In genomic region chr14:55053500-55053899, GRCh38 we compare ENCODE assay signal across 10 cellular contexts. TPM values are rescaled to one million over a fixed set of nuclear protein-coding genes. Genes with fewer than 3 reads are reported as not detected.
DNase-seq lines count a peak whose midpoint lies in the region; ATAC-seq and TF ChIP-seq lines count a peak whose summit lies in the region.
"Had no signal": no experiment of that assay in that cellular context is flagged by ENCODE, and none has a peak within 500 bp of the region (broad histone marks: within the 10 kb centered on the region; RNA-seq: fewer than 3 reads in every experiment).

No MANE protein-coding gene starts in this region.

- no peaks in the 10 kb centered on the region for H3K9me3 ChIP-seq in smooth muscle cell (replicated peaks; ENCODE audit: low read depth)

- peaks cover 11% of the 10 kb centered on the region for H3F3A ChIP-seq in smooth muscle cell (ENCODE audit: low read depth)

- 94% methylated on average over 7 of the region's 7 CpGs for WGBS in smooth muscle cell (ENCODE audit: low lambda C conversion rate)

- peaks cover 63% of the 10 kb centered on the region for H4K20me1 ChIP-seq in smooth muscle cell (ENCODE audit: low read depth)

- no peaks in the 10 kb centered on the region for H3K27me3 Mint-ChIP-seq in activated CD4-positive, alpha-beta T cell treated with anti-CD3 and anti-CD28 coated beads, Interleukin-2, amount 10 ng/mL, durations not matched to agents 7 days and 5 days
- no peaks in the 10 kb centered on the region for H3K27me3 Mint-ChIP-seq in WTC11 (ENCODE audit: low read depth)

- no peaks in the 10 kb centered on the region for H3K9me3 Mint-ChIP-seq in activated CD4-positive, alpha-beta T cell treated with anti-CD3 and anti-CD28 coated beads, Interleukin-2, amount 10 ng/mL, durations not matched to agents 7 days and 5 days
- no peaks in the 10 kb centered on the region for H3K9me3 Mint-ChIP-seq in WTC11

- H3K36me3 ChIP-seq in smooth muscle cell (ENCODE audit: low read depth) = no peaks in the 10 kb centered on the region

- TF ChIP-seq CTCF in WTC11 (IDR thresholded peaks at IDR 0.05) (no peak), foreskin keratinocyte (conservative IDR thresholded peaks at IDR 0.05) (no peak), smooth muscle cell (IDR thresholded peaks at IDR 0.05; ENCODE audit: borderline replicate concordance, insufficient read depth, poor library complexity, severe bottlenecking) (no peak)

- H2AFZ ChIP-seq in smooth muscle cell (ENCODE audit: low read depth) = no peak overlapping the region

- peak overlapping the region; percentile 86 for H3K4me3 Mint-ChIP-seq in activated CD4-positive, alpha-beta T cell treated with anti-CD3 and anti-CD28 coated beads, Interleukin-2, amount 10 ng/mL, durations not matched to agents 7 days and 5 days
- peak overlapping the region; percentile 93 for H3K4me3 Mint-ChIP-seq in WTC11

- peaks cover 43% of the 10 kb centered on the region for H3K4me1 Mint-ChIP-seq in activated CD4-positive, alpha-beta T cell treated with anti-CD3 and anti-CD28 coated beads, Interleukin-2, amount 10 ng/mL, durations not matched to agents 7 days and 5 days
- H3K4me1 Mint-ChIP-seq in WTC11 = peaks cover 30% of the 10 kb centered on the region

- ATAC-seq in WTC11 (no peak), foreskin keratinocyte (no peak), GM19328 (IDR thresholded peaks at IDR 0.05; ENCODE audit: unreplicated experiment) (no peak), HG03571 (IDR thresholded peaks at IDR 0.05; ENCODE audit: unreplicated experiment) (no peak)

- no peak for DNase-seq in activated CD4-positive, alpha-beta T cell treated with anti-CD3 and anti-CD28 coated beads, Interleukin-2, amount 10 ng/mL, durations not matched to agents 7 days and 5 days
- no peak for DNase-seq in activated CD4-positive, alpha-beta T cell treated with anti-CD3 and anti-CD28 coated beads, Interleukin-2, amount 50 U/mL, for 4 hours
- DNase-seq in WTC11 (ENCODE audit: low spot score) (no peak), foreskin keratinocyte (no peak), smooth muscle cell (lab: John Stamatoyannopoulos, UW; ENCODE audit: unreplicated experiment) (no peak), H4 (ENCODE audit: low spot score) (no peak)
- DNase-seq: KG1, OCI-M1 had no signal

- peaks cover 37% of the 10 kb centered on the region for H3K36me3 Mint-ChIP-seq in activated CD4-positive, alpha-beta T cell treated with anti-CD3 and anti-CD28 coated beads, Interleukin-2, amount 10 ng/mL, durations not matched to agents 7 days and 5 days (ENCODE audit: low read depth)
- peaks cover 16% of the 10 kb centered on the region for H3K36me3 Mint-ChIP-seq in WTC11

- POLR2A ChIA-PET in activated CD4-positive, alpha-beta T cell treated with anti-CD3 and anti-CD28 coated beads, Interleukin-2, amount 10 ng/mL, durations not matched to agents 7 days and 5 days (lab: Charles Lee) = no interaction called here
- POLR2A ChIA-PET in WTC11 (lab: Charles Lee) = interaction anchor here (0.6 to 3.1 kb wide), 2 partner anchors 27 to 219 kb away, joined by 3 to 44 read pairs; partner anchors contain the start of genes SOCS4 and WDHD1

- H3K27me3 ChIP-seq in foreskin keratinocyte (no peaks in the 10 kb centered on the region), smooth muscle cell (ENCODE audit: low read depth) (no peaks in the 10 kb centered on the region)

- CTCF ChIA-PET in activated CD4-positive, alpha-beta T cell treated with anti-CD3 and anti-CD28 coated beads, Interleukin-2, amount 10 ng/mL, durations not matched to agents 7 days and 5 days (lab: Charles Lee) = interaction anchor here (1.2 to 1.4 kb wide), 2 partner anchors 14 to 27 kb away, joined by 3 to 5 read pairs; partner anchors contain the start of genes SOCS4 and WDHD1
- CTCF ChIA-PET in WTC11 (lab: Charles Lee) = interaction anchor here (3.1 kb wide), 1 partner anchor 50 kb away, joined by 12 read pairs; no protein-coding TSS in a partner anchor

- no peaks in the 10 kb centered on the region for H3K4me1 ChIP-seq in foreskin keratinocyte
- peaks cover 25% of the 10 kb centered on the region for H3K4me1 ChIP-seq in smooth muscle cell (ENCODE audit: low read depth)

- peak overlapping the region; percentile 90 for H3K4me2 ChIP-seq in smooth muscle cell

- peak overlapping the region; percentile 34 for H3K27ac Mint-ChIP-seq in activated CD4-positive, alpha-beta T cell treated with anti-CD3 and anti-CD28 coated beads, Interleukin-2, amount 10 ng/mL, durations not matched to agents 7 days and 5 days
- peak overlapping the region; percentile 98 for H3K27ac Mint-ChIP-seq in WTC11

- H3K79me2 ChIP-seq in smooth muscle cell (ENCODE audit: low read depth) = peaks cover 65% of the 10 kb centered on the region

- H3K4me3 ChIP-seq in smooth muscle cell = peak overlapping the region; percentile 91

- peak overlapping the region; percentile 19 for H3K9ac ChIP-seq in smooth muscle cell (ENCODE audit: low read depth)

- H3K27ac ChIP-seq in foreskin keratinocyte (peak overlapping the region; percentile 98), smooth muscle cell (ENCODE audit: low read depth) (peak overlapping the region; percentile 100)

TF ChIP-seq in WTC11, 78 proteins besides CTCF, POLR2A, EP300 and RAD21 (continues in another document):
- TF ChIP-seq CBFB (CRISPR knock-in tag; IDR thresholded peaks at IDR 0.05; ENCODE audit: low read depth) (no peak), RORB (CRISPR knock-in tag; IDR thresholded peaks at IDR 0.05) (no peak), AR (CRISPR knock-in tag; IDR thresholded peaks at IDR 0.05) (no peak), IRF1 (CRISPR knock-in tag; IDR thresholded peaks at IDR 0.05) (no peak), ZBTB21 (CRISPR knock-in tag; IDR thresholded peaks at IDR 0.05; ENCODE audit: borderline replicate concordance) (no peak), NR2C2 (CRISPR knock-in tag; IDR thresholded peaks at IDR 0.05) (no peak), SMAD3 (CRISPR knock-in tag; IDR thresholded peaks at IDR 0.05; ENCODE audit: borderline replicate concordance) (no peak)

RNA-seq across cellular contexts. Expression of gene MAPK1IP1L, which starts 2.1 kb away (rescaled TPM):
- total RNA-seq in activated CD4-positive, alpha-beta T cell treated with anti-CD3 and anti-CD28 coated beads, Interleukin-2, amount 10 ng/mL, durations not matched to agents 7 days and 5 days = 100 to 1,000 TPM in 1 of 2 experiments, 10 to 100 TPM in 1; 94.3 to 118 TPM
- total RNA-seq in WTC11 (2021) = 97.9 to 107 TPM (median 107 TPM) in 3 replicates
- 72.8 and 73.9 TPM in 2 replicates for total RNA-seq in foreskin keratinocyte
- polyA plus RNA-seq in foreskin keratinocyte = 38.7 and 44.5 TPM in 2 replicates
- total RNA-seq in smooth muscle cell = 109 and 176 TPM in 2 replicates
- 89.0 and 89.7 TPM in 2 replicates for polyA plus RNA-seq in smooth muscle cell
- 81.3 and 137 TPM in 2 replicates for total RNA-seq in H4 (2014; rRNA removed; shearing (Covaris generic))

RNA-seq across cellular contexts. Expression of gene SOCS4, which starts 26.5 kb away (rescaled TPM):
- total RNA-seq in activated CD4-positive, alpha-beta T cell treated with anti-CD3 and anti-CD28 coated beads, Interleukin-2, amount 10 ng/mL, durations not matched to agents 7 days and 5 days = 10 to 100 TPM; 29.9 to 30.3 TPM
- total RNA-seq in WTC11 (2021) (20.7 to 21.3 TPM (median 21.2 TPM) in 3 replicates), foreskin keratinocyte (18.4 and 19.1 TPM in 2 replicates), smooth muscle cell (19.6 and 22.2 TPM in 2 replicates)
- polyA plus RNA-seq in foreskin keratinocyte (3.4 and 4.5 TPM in 2 replicates), smooth muscle cell (3.8 and 4.8 TPM in 2 replicates)
- total RNA-seq in H4 (2014; rRNA removed; shearing (Covaris generic)) = 9.3 and 11.6 TPM in 2 replicates

RNA-seq across cellular contexts. Expression of gene WDHD1, which starts 26.6 kb away (rescaled TPM):
- 10 to 100 TPM; 37.5 to 44.1 TPM for total RNA-seq in activated CD4-positive, alpha-beta T cell treated with anti-CD3 and anti-CD28 coated beads, Interleukin-2, amount 10 ng/mL, durations not matched to agents 7 days and 5 days
- 64.4 to 76.1 TPM (median 67.3 TPM) in 3 replicates for total RNA-seq in WTC11 (2021)
- total RNA-seq in foreskin keratinocyte = 24.2 and 30.0 TPM in 2 replicates
- polyA plus RNA-seq in foreskin keratinocyte = 10.6 and 13.2 TPM in 2 replicates
- 9.4 and 14.6 TPM in 2 replicates for total RNA-seq in smooth muscle cell
- 5.3 and 5.7 TPM in 2 replicates for polyA plus RNA-seq in smooth muscle cell
- 18.6 and 19.5 TPM in 2 replicates for total RNA-seq in H4 (2014; rRNA removed; shearing (Covaris generic))
